ENCODE assay signal across 2 cellular contexts in genomic region chr17:75603123-75603522, GRCh38.
TF ChIP-seq lines count a peak whose summit lies in the region.

No MANE protein-coding gene starts in this region.

TF ChIP-seq in HCT116, 20 proteins besides CTCF, POLR2A, EP300 and RAD21:
- no peak for TF ChIP-seq ZBTB33 (IDR thresholded peaks at IDR 0.05; ENCODE audit: extremely low read depth, insufficient replicate concordance, low read length)
- TF ChIP-seq TCF7L2 (IDR thresholded peaks at IDR 0.05; ENCODE audit: borderline replicate concordance, extremely low read depth, insufficient read depth, insufficient read length): no peak
- no peak for TF ChIP-seq ZNF274 (IDR thresholded peaks at IDR 0.05; ENCODE audit: low read depth, low read length)
- TF ChIP-seq SRF (IDR thresholded peaks at IDR 0.05; ENCODE audit: low read depth): no peak
- no peak for TF ChIP-seq JUND (IDR thresholded peaks at IDR 0.05)
- no peak for TF ChIP-seq FOSL1 (IDR thresholded peaks at IDR 0.05; ENCODE audit: low read depth)
- TF ChIP-seq CEBPB (IDR thresholded peaks at IDR 0.05; ENCODE audit: low read depth): no peak
- TF ChIP-seq ELF1 (IDR thresholded peaks at IDR 0.05; ENCODE audit: borderline replicate concordance, low read depth): no peak
- TF ChIP-seq EGR1 (IDR thresholded peaks at IDR 0.05; ENCODE audit: low read depth): no peak
- TF ChIP-seq SIN3A (IDR thresholded peaks at IDR 0.05; ENCODE audit: low read depth): no peak
- no peak for TF ChIP-seq ZFX (IDR thresholded peaks at IDR 0.05)
- TF ChIP-seq SP1 (IDR thresholded peaks at IDR 0.05; ENCODE audit: low read depth): no peak
- TF ChIP-seq CBX3 (IDR thresholded peaks at IDR 0.05; ENCODE audit: low read depth): no peak
- TF ChIP-seq REST (IDR thresholded peaks at IDR 0.05; ENCODE audit: low read depth): no peak
- TF ChIP-seq ATF3 (IDR thresholded peaks at IDR 0.05): no peak
- TF ChIP-seq YY1 (IDR thresholded peaks at IDR 0.05; ENCODE audit: extremely low read depth, insufficient replicate concordance, low read depth, low read length): no peak
- TF ChIP-seq EZH2phosphoT487 (IDR thresholded peaks at IDR 0.05; ENCODE audit: borderline replicate concordance): no peak
- no peak for TF ChIP-seq EZH2 (IDR thresholded peaks at IDR 0.05)
TF ChIP-seq in HCT116: peak in this region for 0.

TF ChIP-seq in GM23338, 12 proteins besides CTCF, POLR2A, EP300 and RAD21:
- no peak for TF ChIP-seq NANOG (IDR thresholded peaks at IDR 0.05; ENCODE audit: borderline replicate concordance)
